8 cellular contexts compared by ENCODE assay signal in the genomic region with DNA sequence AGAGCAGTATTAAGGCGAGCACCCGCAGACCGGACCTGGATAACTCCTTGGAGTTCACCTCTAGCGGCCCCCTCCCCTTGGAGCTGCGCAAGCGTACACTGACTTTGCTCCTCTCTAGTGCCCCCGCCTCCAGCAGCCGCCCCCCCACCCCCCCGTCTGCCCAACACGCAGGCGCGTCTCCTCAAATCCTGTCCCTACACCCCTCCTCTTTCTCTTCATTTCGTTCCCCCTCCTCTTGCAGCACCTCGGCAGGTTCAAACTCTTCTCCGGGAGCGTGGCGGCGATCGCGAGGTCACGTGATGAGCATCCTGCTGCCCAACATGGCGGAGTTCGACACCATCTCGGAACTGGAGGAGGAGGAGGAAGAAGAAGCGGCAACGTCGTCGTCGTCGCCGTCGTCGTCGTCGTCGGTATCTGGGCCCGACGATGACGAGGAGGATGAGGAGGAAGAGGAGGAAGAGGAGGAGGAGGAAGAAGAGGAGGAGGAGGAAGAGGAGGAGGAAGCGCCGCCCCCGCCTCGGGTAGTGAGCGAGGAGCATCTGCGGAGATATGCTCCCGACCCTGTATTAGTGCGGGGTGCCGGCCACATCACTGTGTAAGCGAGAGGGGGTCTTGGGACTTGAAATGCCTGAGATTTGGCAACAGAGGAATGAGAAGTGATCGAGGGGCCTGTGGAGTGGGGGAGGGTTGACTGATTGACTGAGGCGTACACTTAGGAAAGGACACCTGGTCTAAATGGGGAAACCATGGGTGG. TPM values are rescaled to one million over a fixed set of nuclear protein-coding genes. Genes with fewer than 3 reads are reported as not detected.
DNase-seq lines count a peak whose midpoint lies in the region; ATAC-seq and TF ChIP-seq lines count a peak whose summit lies in the region.

A gene (plus strand): TSS at position 212 of the 754 bp plus-strand sequence. CDS start 88 bp downstream, at position 300.

- DNase-seq in NCI-H345 (lab: John Stamatoyannopoulos, UW) (peak; percentile 71), dermis blood vessel endothelial cell (peak; percentile 67), lower leg skin (ENCODE audit: low spot score in 2 of 2) (peak; percentile 33 to 90)
- DNase-seq in activated CD4-positive, alpha-beta T cell treated with anti-CD3 and anti-CD28 coated beads, Interleukin-2, amount 50 U/mL, for 4 hours, result peak; percentile 55 to 59
- DNase-seq in stimulated activated CD4-positive, alpha-beta T cell treated with anti-CD3 and anti-CD28 coated beads, Interleukin-4, amount 100 ng/mL, for 24 hours, result peak; percentile 71

- no peak for TF ChIP-seq POLR2A in lower leg skin (IDR thresholded peaks at IDR 0.05)

- intact Hi-C loops in lower leg skin (cut with DNase I; ENCODE audit: low total_unique reads), result no loop called here

- peak; percentile 38 for ATAC-seq in GM18858 (IDR thresholded peaks at IDR 0.05; ENCODE audit: unreplicated experiment)
- peak; percentile 59 for ATAC-seq in HG03095 (IDR thresholded peaks at IDR 0.05; ENCODE audit: unreplicated experiment)

- H3K27ac ChIP-seq in 22Rv1, result peak within 1 kb of the TSS; percentile 54

- WGBS in lower leg skin, 2 donors, result 0 to 28% methylated on average over 43 to 51 of the region's 51 CpGs

- H3K4me3 ChIP-seq in lower leg skin (ENCODE audit: low read depth, poor library complexity, severe bottlenecking), result peak within 1 kb of the TSS; percentile 48

- TF ChIP-seq CTCF in 22Rv1 (IDR thresholded peaks at IDR 0.05), result no peak
- no peak for TF ChIP-seq CTCF in lower leg skin (IDR thresholded peaks at IDR 0.05)

RNA-seq across cellular contexts. Expression of the gene that starts here (rescaled TPM):
- total RNA-seq in dermis blood vessel endothelial cell, result 11.9 and 13.2 TPM in 2 replicates
- total RNA-seq in lower leg skin, result 1 to 10 TPM; 4.8 to 8.0 (median 5.7) TPM

Comparison
In these comparisons a context has a peak if more than half of its experiments do, and no peak if none do; other contexts are left out.
1. Peak in every context shown above with its lines: DNase-seq, ATAC-seq, H3K4me3 ChIP-seq and H3K27ac ChIP-seq.